Comparison of ENCODE assay signal across 8 cellular contexts in genomic region chr1:228379165-228379460, GRCh38. TPM values are rescaled to one million over a fixed set of nuclear protein-coding genes. Genes with fewer than 3 reads are reported as not detected.
DNase-seq lines count a peak whose midpoint lies in the region; ATAC-seq, FAIRE-seq and TF ChIP-seq lines count a peak whose summit lies in the region.

No MANE protein-coding gene starts in this region.

- no peak for ATAC-seq in stimulated activated naive CD8-positive, alpha-beta T cell treated with anti-CD3 and anti-CD28 coated beads, Interleukin-15, Interleukin-2, amounts not matched to agents 100 U/mL and 50 U/mL, for 24 hours

- H3K9me3 Mint-ChIP-seq in stimulated activated naive CD8-positive, alpha-beta T cell treated with anti-CD3 and anti-CD28 coated beads, Interleukin-15, Interleukin-2, amounts not matched to agents 100 ng/mL and 50 ng/mL, for 24 hours = no peaks in the 10 kb centered on the region

- WGBS in thyroid gland, 2 donors = 4 to 8% methylated on average over 4 to 7 of the region's 22 CpGs

- intact Hi-C loops in kidney (cut with DNase I) = no loop called here
- intact Hi-C loops in thyroid gland (cut with DNase I) = loop anchor here (10.0 kb wide), 2 partner anchors 106 to 164 kb away; partner anchors contain the start of gene RNF187

- TF ChIP-seq CTCF in astrocyte of the spinal cord (IDR thresholded peaks at IDR 0.05; ENCODE audit: low read depth, low read length) (no peak), kidney (IDR thresholded peaks at IDR 0.05; ENCODE audit: borderline replicate concordance, extremely low read depth, insufficient read depth) (no peak), thyroid gland (IDR thresholded peaks at IDR 0.05) (no peak)

- no peak for FAIRE-seq in kidney (lab: Jason Lieb, UNC)

- H3K4me3 ChIP-seq in astrocyte of the spinal cord (ENCODE audit: low read depth, low read length) (peak overlapping the region; percentile 34), kidney (ENCODE audit: low read length in 2 of 2) (peak overlapping the region; percentile 64 to 74), thyroid gland (replicated peaks in 1 of 3) (peak overlapping the region in 2 of 3 donors; percentile 44 to 52)

- H3K36me3 ChIP-seq in kidney (ENCODE audit: control insufficient read depth in 1 of 2, insufficient read depth in 2 of 2, low read length in 2 of 2) = no peaks in the 10 kb centered on the region
- H3K36me3 ChIP-seq in thyroid gland = no peaks in the 10 kb centered on the region

- peaks cover 20% of the 10 kb centered on the region for H3K27me3 Mint-ChIP-seq in stimulated activated naive CD8-positive, alpha-beta T cell treated with anti-CD3 and anti-CD28 coated beads, Interleukin-15, Interleukin-2, amounts not matched to agents 100 ng/mL and 50 ng/mL, for 24 hours

- peak overlapping the region; percentile 78 for H3K4me3 Mint-ChIP-seq in stimulated activated naive CD8-positive, alpha-beta T cell treated with anti-CD3 and anti-CD28 coated beads, Interleukin-15, Interleukin-2, amounts not matched to agents 100 ng/mL and 50 ng/mL, for 24 hours

- peak overlapping the region in 1 of 2 donors; percentile 71 for H3K27ac ChIP-seq in kidney (ENCODE audit: low read depth in 2 of 2, low read length in 2 of 2)
- H3K27ac ChIP-seq in thyroid gland = peak overlapping the region; percentile 74 to 82 (median 78)

- peaks cover 0 to 7% of the 10 kb centered on the region in 2 donors for H3K4me1 ChIP-seq in kidney (ENCODE audit: control insufficient read depth in 1 of 2, insufficient read depth in 1 of 2, low read depth in 1 of 2, low read length in 2 of 2)
- H3K4me1 ChIP-seq in thyroid gland = peaks cover 16 to 29% of the 10 kb centered on the region in 2 donors

- in situ Hi-C loops in astrocyte of the spinal cord (cut with HindIII; ENCODE audit: low sequenced_read_pairs) = no loop called here

- H3K9me3 ChIP-seq in kidney (ENCODE audit: control insufficient read depth in 1 of 2, low read length in 2 of 2) = no peaks in the 10 kb centered on the region
- H3K9me3 ChIP-seq in thyroid gland = no peaks in the 10 kb centered on the region

- no peaks in the 10 kb centered on the region for H3K27me3 ChIP-seq in thyroid gland

- DNase-seq in stimulated activated naive CD8-positive, alpha-beta T cell treated with anti-CD3 and anti-CD28 coated beads, Interleukin-15, Interleukin-2, amounts not matched to agents 100 U/mL and 50 U/mL, for 24 hours = no peak
- peak; percentile 13 for DNase-seq in astrocyte of the spinal cord (ENCODE audit: low read depth, low spot score)
- DNase-seq in kidney = no peak
- DNase-seq in thyroid gland = peak; percentile 86 to 87
- no peak for DNase-seq in SHP77 (lab: John Stamatoyannopoulos, UW)
- DNase-seq in amniotic stem cell (lab: John Stamatoyannopoulos, UW) = no peak
- DNase-seq in ureter (ENCODE audit: low spot score) = no peak

- no peaks in the 10 kb centered on the region for H3K36me3 Mint-ChIP-seq in stimulated activated naive CD8-positive, alpha-beta T cell treated with anti-CD3 and anti-CD28 coated beads, Interleukin-15, Interleukin-2, amounts not matched to agents 100 ng/mL and 50 ng/mL, for 24 hours (ENCODE audit: low read depth)

- peaks cover 7% of the 10 kb centered on the region for H3K4me1 Mint-ChIP-seq in stimulated activated naive CD8-positive, alpha-beta T cell treated with anti-CD3 and anti-CD28 coated beads, Interleukin-15, Interleukin-2, amounts not matched to agents 100 ng/mL and 50 ng/mL, for 24 hours (ENCODE audit: low read depth)

- TF ChIP-seq POLR2A in thyroid gland (IDR thresholded peaks at IDR 0.05) = no peak

- peak overlapping the region in 1 of 2 donors; percentile 55 for H3K9ac ChIP-seq in kidney (ENCODE audit: low read length in 2 of 2)

- H3K27ac Mint-ChIP-seq in stimulated activated naive CD8-positive, alpha-beta T cell treated with anti-CD3 and anti-CD28 coated beads, Interleukin-15, Interleukin-2, amounts not matched to agents 100 ng/mL and 50 ng/mL, for 24 hours = no peak overlapping the region

RNA-seq across cellular contexts. Expression of gene TRIM11, which starts 27.5 kb away (rescaled TPM):
- total RNA-seq in kidney = 24.2 TPM
- 10.9 TPM for polyA plus RNA-seq in kidney (ENCODE audit: insufficient read depth, low read depth, low replicate concordance)
- total RNA-seq in thyroid gland = 10 to 100 TPM; 19.3 to 35.9 (median 24.7) TPM
- 40.1 TPM for total RNA-seq in ureter

RNA-seq across cellular contexts. Expression of gene TRIM17, which starts 37.5 kb away (rescaled TPM):
- total RNA-seq in kidney (6.5 TPM), thyroid gland (1 to 10 TPM in 3 of 4 donors, not detected in 1; 1.3 to 2.8 (median 2.8) TPM), ureter (22.6 TPM)
- polyA plus RNA-seq in kidney (ENCODE audit: insufficient read depth, low read depth, low replicate concordance) = 1.3 TPM

Comparison
In these comparisons a context has a peak if more than half of its experiments do, and no peak if none do; other contexts are left out.
1. DNase-seq: peak in astrocyte of the spinal cord (single experiment) and thyroid gland (2 of 2); none in stimulated activated naive CD8-positive, alpha-beta T cell treated with anti-CD3 and anti-CD28 coated beads, Interleukin-15, Interleukin-2, amounts not matched to agents 100 U/mL and 50 U/mL, for 24 hours (single experiment), kidney (single experiment), SHP77 (0 of 2), amniotic stem cell (single experiment) and ureter (single experiment).
2. Peak in every context shown above with its lines, with median percentiles within 50 percentile points of each other: H3K4me3 ChIP-seq.